Comparison of ENCODE assay signal across 1 cellular context in genomic region chr7:98056580-98056979, GRCh38.
TF ChIP-seq lines count a peak whose summit lies in the region.

No MANE protein-coding gene starts in this region.

TF ChIP-seq in H1, 55 proteins besides CTCF, POLR2A, EP300 and RAD21 (continued from another document):
- TF ChIP-seq ATF2 (IDR thresholded peaks at IDR 0.05; ENCODE audit: low read length) = no peak
- TF ChIP-seq CREB1 (IDR thresholded peaks at IDR 0.05) = no peak
- TF ChIP-seq RBBP5 (IDR thresholded peaks at IDR 0.05; ENCODE audit: borderline replicate concordance, low read depth, low read length) = no peak
- TF ChIP-seq BRCA1 (IDR thresholded peaks at IDR 0.05; ENCODE audit: low read depth, low read length) = no peak
- no peak for TF ChIP-seq KDM1A (IDR thresholded peaks at IDR 0.05; ENCODE audit: borderline replicate concordance, low read length)
- no peak for TF ChIP-seq CHD7 (IDR thresholded peaks at IDR 0.05; ENCODE audit: insufficient replicate concordance, low read length)
- no peak for TF ChIP-seq JUN (IDR thresholded peaks at IDR 0.05; ENCODE audit: low read depth, low read length)
